In genomic region chr1:13700521-13701273, GRCh38 we compare ENCODE assay signal across 8 cellular contexts. TPM values are rescaled to one million over a fixed set of nuclear protein-coding genes. Genes with fewer than 3 reads are reported as not detected.
DNase-seq lines count a peak whose midpoint lies in the region; ATAC-seq, FAIRE-seq and TF ChIP-seq lines count a peak whose summit lies in the region.

No MANE protein-coding gene starts in this region.

- H3K27ac Mint-ChIP-seq in activated naive CD8-positive, alpha-beta T cell: peak overlapping the region; percentile 98
- H3K27ac Mint-ChIP-seq in progenitor cell of endocrine pancreas: peak overlapping the region; percentile 93

- intact Hi-C loops in aorta (cut with DNase I): loop anchor here in 1 of 2 donors (5.0 kb wide), 1 partner anchor 52 kb away; no protein-coding TSS in a partner anchor

- H3K9me3 Mint-ChIP-seq in activated naive CD8-positive, alpha-beta T cell (ENCODE audit: low read depth): no peaks in the 10 kb centered on the region
- peaks cover 14% of the 10 kb centered on the region for H3K9me3 Mint-ChIP-seq in progenitor cell of endocrine pancreas (ENCODE audit: low read depth)

- H3K36me3 ChIP-seq in cardiac muscle cell (no peaks in the 10 kb centered on the region), aorta (ENCODE audit: control insufficient read depth in 1 of 2, insufficient read depth in 2 of 2, low read length in 1 of 2) (no peaks in the 10 kb centered on the region)

- ATAC-seq in HG02610 (IDR thresholded peaks at IDR 0.05; ENCODE audit: unreplicated experiment) (peak; percentile 20), aorta (ENCODE audit: low FRiP score) (peak; percentile 5)

- no peaks in the 10 kb centered on the region for H3K27me3 Mint-ChIP-seq in activated naive CD8-positive, alpha-beta T cell
- peaks cover 4% of the 10 kb centered on the region for H3K27me3 Mint-ChIP-seq in progenitor cell of endocrine pancreas

- TF ChIP-seq CTCF in cardiac muscle cell (IDR thresholded peaks at IDR 0.05; ENCODE audit: low read depth, low read length): no peak
- no peak for TF ChIP-seq CTCF in progenitor cell of endocrine pancreas (IDR thresholded peaks at IDR 0.05; ENCODE audit: unreplicated experiment)

- H3K27me3 ChIP-seq in cardiac muscle cell: no peaks in the 10 kb centered on the region
- H3K27me3 ChIP-seq in aorta (ENCODE audit: control insufficient read depth in 1 of 2, insufficient read depth in 2 of 2, low read length in 1 of 2): no peaks in the 10 kb centered on the region

- peak overlapping the region; percentile 98 for H3K4me3 Mint-ChIP-seq in activated naive CD8-positive, alpha-beta T cell
- H3K4me3 Mint-ChIP-seq in progenitor cell of endocrine pancreas (ENCODE audit: low read depth): peak overlapping the region; percentile 83

- peaks cover 4% of the 10 kb centered on the region for H3K36me3 Mint-ChIP-seq in activated naive CD8-positive, alpha-beta T cell
- H3K36me3 Mint-ChIP-seq in progenitor cell of endocrine pancreas (ENCODE audit: insufficient read depth): peaks cover 9% of the 10 kb centered on the region

- TF ChIP-seq POLR2A in GM12892 (IDR thresholded peaks at IDR 0.05; ENCODE audit: low read depth, low read length): no peak; the same call in 1 of the 2 replicates

- WGBS in aorta, 2 donors: 18 to 19% methylated on average over 32 to 48 of the region's 48 CpGs

- H3K9me3 ChIP-seq in cardiac muscle cell (ENCODE audit: low read depth) (no peaks in the 10 kb centered on the region), aorta (ENCODE audit: control insufficient read depth, low read length) (no peaks in the 10 kb centered on the region)

- peak; percentile 50 for DNase-seq in GM12892 (ENCODE audit: insufficient read length)
- DNase-seq in RPMI7951 (ENCODE audit: low read depth): peak; percentile 26
- DNase-seq in cardiac muscle cell (ENCODE audit: low read depth in 1 of 2, low spot score in 1 of 2): peak in 1 of 2 donors; percentile 46
- DNase-seq in progenitor cell of endocrine pancreas (ENCODE audit: low spot score, unreplicated experiment): peak; percentile 24
- peak; percentile 53 to 85 for DNase-seq in aorta
- no peak for DNase-seq in HK-2 (ENCODE audit: unreplicated experiment)

- H3K27ac ChIP-seq in cardiac muscle cell: no peak overlapping the region
- H3K27ac ChIP-seq in aorta (ENCODE audit: low read depth in 1 of 2, low read length in 2 of 2): peak overlapping the region; percentile 83 to 92

- H3K4me1 ChIP-seq in cardiac muscle cell (ENCODE audit: low read depth): peaks cover 3% of the 10 kb centered on the region
- no peaks in the 10 kb centered on the region for H3K4me1 ChIP-seq in aorta (ENCODE audit: control insufficient read depth in 1 of 2, insufficient read depth in 2 of 2, low read length in 2 of 2)

- peak; percentile 91 for FAIRE-seq in GM12892 (lab: Jason Lieb, UNC)

- H3K4me1 Mint-ChIP-seq in activated naive CD8-positive, alpha-beta T cell (ENCODE audit: low read depth): peaks cover 62% of the 10 kb centered on the region
- H3K4me1 Mint-ChIP-seq in progenitor cell of endocrine pancreas (ENCODE audit: low read depth): peaks cover 9% of the 10 kb centered on the region

- peak overlapping the region; percentile 93 for H3K4me3 ChIP-seq in cardiac muscle cell
- H3K4me3 ChIP-seq in aorta (ENCODE audit: low read length in 2 of 2): peak overlapping the region; percentile 90 to 91

RNA-seq across cellular contexts. Expression of gene PRDM2, which starts 0.7 kb away (rescaled TPM):
- 34.2 TPM for polyA plus RNA-seq in GM12892 (2012; ENCODE audit: missing spikeins)
- 7.1 and 9.5 TPM in 2 replicates for total RNA-seq in RPMI7951 (2014; rRNA removed; shearing (Covaris generic))
- total RNA-seq in cardiac muscle cell (11.9 and 26.0 TPM in 2 replicates), progenitor cell of endocrine pancreas (44.3 and 47.7 TPM in 2 replicates), aorta (10 to 100 TPM; 55.6 to 58.7 TPM)
- polyA plus RNA-seq in cardiac muscle cell (19.1 and 32.5 TPM in 2 replicates), aorta (10 to 100 TPM; 11.1 to 20.8 TPM)
